8 cellular contexts compared by ENCODE assay signal in genomic region chr18:5057348-5058012, GRCh38.
A peak's percentile ranks its signal among the peaks of the same experiment; 100 is the strongest.
DNase-seq lines count a peak whose midpoint lies in the region; ATAC-seq and TF ChIP-seq lines count a peak whose summit lies in the region.

No MANE protein-coding gene starts in this region.

- TF ChIP-seq CTCF in cardiac fibroblast (IDR thresholded peaks at IDR 0.05; ENCODE audit: low read depth, low read length): peak; percentile 79

- no peaks in the 10 kb centered on the region for H3K36me3 Mint-ChIP-seq in T-helper 2 cell treated with Interferon-gamma antibody and Interleukin-4, amounts not matched to agents 5 μg/mL and 100 μg/mL, for 36 hours (ENCODE audit: low read depth)

- no peak overlapping the region for H3K27ac Mint-ChIP-seq in T-helper 2 cell treated with Interferon-gamma antibody and Interleukin-4, amounts not matched to agents 5 μg/mL and 100 μg/mL, for 36 hours

- no peak overlapping the region for H3K4me3 ChIP-seq in cardiac fibroblast (replicated peaks in 1 of 2; ENCODE audit: low read depth in 2 of 2, low read length in 2 of 2)

- no peaks in the 10 kb centered on the region for H3K9me3 Mint-ChIP-seq in T-helper 2 cell treated with Interferon-gamma antibody and Interleukin-4, amounts not matched to agents 5 μg/mL and 100 μg/mL, for 36 hours

- DNase-seq in activated effector memory CD4-positive, alpha-beta T cell treated with anti-CD3 and anti-CD28 coated beads, Interleukin-2, amount 50 U/mL, for 16 hours: peak; percentile 68
- no peak for DNase-seq in activated effector memory CD4-positive, alpha-beta T cell treated with Interleukin-2 at 50 U/mL for 16 hours
- peak; percentile 61 for DNase-seq in NCI-H128 (lab: John Stamatoyannopoulos, UW; ENCODE audit: unreplicated experiment)
- peak; percentile 10 for DNase-seq in T-helper 2 cell treated with Interferon-gamma antibody and Interleukin-4, amounts not matched to agents 5 μg/mL and 100 μg/mL, for 36 hours (ENCODE audit: low spot score)
- DNase-seq in cardiac fibroblast (ENCODE audit: low read depth in 2 of 2): peak; percentile 67 to 68
- peak in 1 of 2 donors; percentile 41 for DNase-seq in left colon
- DNase-seq in stimulated activated CD4-positive, alpha-beta T cell treated with anti-CD3 and anti-CD28 coated beads, TNF-alpha, amount 100 ng/mL, for 4 hours (ENCODE audit: low read depth in 3 of 3): peak in 2 of 3 experiments; percentile 6 to 20

- peak; percentile 66 for ATAC-seq in HG02610 (IDR thresholded peaks at IDR 0.05; ENCODE audit: unreplicated experiment)
- ATAC-seq in left colon: peak; percentile 77

- peaks cover 12% of the 10 kb centered on the region for H3K4me1 Mint-ChIP-seq in T-helper 2 cell treated with Interferon-gamma antibody and Interleukin-4, amounts not matched to agents 5 μg/mL and 100 μg/mL, for 36 hours (ENCODE audit: low read depth)

- intact Hi-C loops in left colon (cut with DNase I, micrococcal nuclease): loop anchor here in 1 of 2 donors (10.0 kb wide), 1 partner anchor 953 kb away; no protein-coding TSS in a partner anchor

- no peak overlapping the region for H3K4me3 Mint-ChIP-seq in T-helper 2 cell treated with Interferon-gamma antibody and Interleukin-4, amounts not matched to agents 5 μg/mL and 100 μg/mL, for 36 hours

- no peaks in the 10 kb centered on the region for H3K27me3 Mint-ChIP-seq in T-helper 2 cell treated with Interferon-gamma antibody and Interleukin-4, amounts not matched to agents 5 μg/mL and 100 μg/mL, for 36 hours (ENCODE audit: low read depth)
